Comparison of ENCODE assay signal across 8 cellular contexts in the genomic region with DNA sequence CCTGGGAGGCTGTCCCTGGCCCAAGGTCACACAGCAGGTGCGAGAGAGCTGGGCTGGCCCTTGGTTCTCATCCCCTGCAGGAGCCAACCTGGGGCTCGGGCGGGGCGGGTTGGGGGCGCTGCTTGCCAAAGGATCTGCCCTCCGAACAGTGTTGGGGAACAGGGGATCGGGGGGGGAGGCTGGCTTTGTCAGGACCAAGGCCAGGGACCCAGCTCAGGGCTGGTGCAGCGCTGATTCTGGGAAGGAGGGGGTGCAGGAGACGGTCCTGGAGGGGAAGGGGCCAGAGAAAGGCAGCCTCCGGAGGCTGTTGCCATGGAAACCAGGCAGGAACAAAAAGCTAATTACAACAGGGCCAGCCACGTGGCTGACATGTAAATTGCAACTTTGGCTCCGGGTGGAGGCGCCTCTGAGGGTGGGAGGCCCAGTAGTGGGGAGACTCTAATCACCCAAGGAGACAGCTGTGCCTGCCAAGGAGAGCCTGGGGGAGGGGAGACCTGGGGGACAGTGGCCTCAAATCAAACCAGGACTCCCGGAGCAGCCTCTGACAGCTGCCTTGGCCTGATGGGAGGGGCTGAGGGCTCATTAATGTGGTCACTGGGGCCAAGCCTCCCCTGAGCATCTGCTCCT. TPM values are rescaled to one million over a fixed set of nuclear protein-coding genes. Genes with fewer than 3 reads are reported as not detected.
A peak's percentile ranks its signal among the peaks of the same experiment; 100 is the strongest.
DNase-seq lines count a peak whose midpoint lies in the region; ATAC-seq and TF ChIP-seq lines count a peak whose summit lies in the region.

No MANE protein-coding gene starts in this region.

- H3K36me3 ChIP-seq in Karpas-422 (ENCODE audit: insufficient read depth, low read length) (peaks cover 14% of the 10 kb centered on the region), tibial artery (no peaks in the 10 kb centered on the region)

- H3K4me1 Mint-ChIP-seq in T-cell: peaks cover 18 to 47% (median 35%) of the 10 kb centered on the region in 3 donors

- H3K4me2 ChIP-seq in Karpas-422 (ENCODE audit: low read depth, low read length, poor library complexity, severe bottlenecking): peak overlapping the region; percentile 85

- peak overlapping the region; percentile 99 for H3K27ac ChIP-seq in Karpas-422 (ENCODE audit: low read length)
- no peak overlapping the region for H3K27ac ChIP-seq in tibial artery

- no peaks in the 10 kb centered on the region for H3K9me3 Mint-ChIP-seq in T-cell

- peaks cover 0 to 41% of the 10 kb centered on the region in 2 donors for H3K27me3 Mint-ChIP-seq in T-cell

- H3K4me3 ChIP-seq in Karpas-422 (ENCODE audit: low read length): peak overlapping the region; percentile 98
- H3K4me3 ChIP-seq in tibial artery: no peak overlapping the region

- peaks cover 29% of the 10 kb centered on the region for H3K79me2 ChIP-seq in Karpas-422 (ENCODE audit: low read length)

- H3K9me3 ChIP-seq in Karpas-422 (ENCODE audit: low read length): no peaks in the 10 kb centered on the region
- no peaks in the 10 kb centered on the region for H3K9me3 ChIP-seq in tibial artery

- no peaks in the 10 kb centered on the region for H3K27me3 ChIP-seq in Karpas-422 (ENCODE audit: low read length)
- H3K27me3 ChIP-seq in tibial artery: peaks cover 0 to 93% of the 10 kb centered on the region in 2 donors

- H2AFZ ChIP-seq in Karpas-422 (ENCODE audit: low read length): no peak overlapping the region

- H3K27ac Mint-ChIP-seq in T-cell: no peak overlapping the region

- CTCF ChIA-PET in T-cell (lab: Charles Lee): interaction anchor here (0.7 to 0.8 kb wide), 3 partner anchors 26 to 609 kb away, joined by 3 to 10 read pairs (median 4); no protein-coding TSS in a partner anchor

- no peak for TF ChIP-seq POLR2A in erythroblast (IDR thresholded peaks at IDR 0.05; ENCODE audit: low read length)

- peak overlapping the region; percentile 94 for H3K9ac ChIP-seq in Karpas-422 (ENCODE audit: low read length)

- H3K4me3 Mint-ChIP-seq in T-cell: peak overlapping the region in 1 of 3 donors; percentile 44

- intact Hi-C loops in tibial artery (cut with DNase I; ENCODE audit: low total_unique reads): no loop called here

- H4K20me1 ChIP-seq in Karpas-422 (ENCODE audit: insufficient read depth, low read depth, low read length): peaks cover 49% of the 10 kb centered on the region

- peak in 1 of 4 experiments; percentile 31 for ATAC-seq in T-cell (replicated peaks in 1 of 4)
- ATAC-seq in esophagus mucosa: no peak

- no peaks in the 10 kb centered on the region for H3K36me3 Mint-ChIP-seq in T-cell

- H3K4me1 ChIP-seq in Karpas-422 (ENCODE audit: low read length) (peaks cover 53% of the 10 kb centered on the region), tibial artery (peaks cover 0 to 47% (median 42%) of the 10 kb centered on the region in 4 donors)

- POLR2A ChIA-PET in T-cell (lab: Charles Lee): no interaction called here

- no peak for TF ChIP-seq CTCF in tibial artery (IDR thresholded peaks at IDR 0.05)

- peak; percentile 75 for DNase-seq in DMS53 (lab: John Stamatoyannopoulos, UW)
- peak; percentile 98 for DNase-seq in Karpas-422
- peak in 22 of 34 experiments; percentile 24 to 56 (median 42) for DNase-seq in T-cell
- DNase-seq in erythroblast (lab: John Stamatoyannopoulos, UW): peak; percentile 48 to 57
- peak; percentile 19 for DNase-seq in renal cortical epithelial cell (ENCODE audit: low read depth)
- DNase-seq in tibial artery: no peak
- no peak for DNase-seq in stimulated activated CD4-positive, alpha-beta T cell treated with anti-CD3 and anti-CD28 coated beads, Interleukin-12 subunit alpha, Interleukin-12 subunit beta, amount 100 ng/mL, for 4 hours

- no peaks in the 10 kb centered on the region for H3K9me2 ChIP-seq in Karpas-422 (replicated peaks; ENCODE audit: insufficient read depth, low read length)

RNA-seq across cellular contexts. Expression of a gene that starts 1.3 kb away (rescaled TPM):
- total RNA-seq in Karpas-422 (2014; rRNA removed; shearing (Covaris generic); ENCODE audit: low replicate concordance): 210 and 405 TPM in 2 replicates
- total RNA-seq in T-cell (1 to 10 TPM in 1 of 5 donors, under 1 TPM in 4; 0.58 to 1.8 (median 0.93) TPM), renal cortical epithelial cell (368 and 1,261 TPM in 2 replicates), esophagus mucosa (22.0 TPM)

RNA-seq across cellular contexts. Expression of a gene that starts 5.7 kb away (rescaled TPM):
- 3.2 and 4.8 TPM in 2 replicates for total RNA-seq in Karpas-422 (2014; rRNA removed; shearing (Covaris generic); ENCODE audit: low replicate concordance)
- total RNA-seq in T-cell (10 to 100 TPM; 11.7 to 13.7 (median 12.9) TPM), renal cortical epithelial cell (2.3 and 9.3 TPM in 2 replicates), esophagus mucosa (1.6 TPM)

RNA-seq across cellular contexts. Expression of a gene that starts 24.1 kb away (rescaled TPM):
- 125 and 219 TPM in 2 replicates for total RNA-seq in Karpas-422 (2014; rRNA removed; shearing (Covaris generic); ENCODE audit: low replicate concordance)
- total RNA-seq in T-cell: 10 to 100 TPM; 26.4 to 54.1 (median 49.2) TPM
- 84.7 and 105 TPM in 2 replicates for total RNA-seq in renal cortical epithelial cell
- total RNA-seq in esophagus mucosa: 29.9 TPM

RNA-seq across cellular contexts. Expression of a gene that starts 51.0 kb away (rescaled TPM):
- 71.8 and 125 TPM in 2 replicates for total RNA-seq in Karpas-422 (2014; rRNA removed; shearing (Covaris generic); ENCODE audit: low replicate concordance)
- total RNA-seq in T-cell (100 to 1,000 TPM; 289 to 400 (median 322) TPM), renal cortical epithelial cell (155 and 178 TPM in 2 replicates), esophagus mucosa (99.2 TPM)

Comparison
In these comparisons a context has a peak if more than half of its experiments do, and no peak if none do; other contexts are left out.
1. DNase-seq: peak in DMS53 (single experiment), Karpas-422 (single experiment), T-cell (22 of 34), erythroblast (2 of 2) and renal cortical epithelial cell (single experiment); none in tibial artery (0 of 2) and stimulated activated CD4-positive, alpha-beta T cell treated with anti-CD3 and anti-CD28 coated beads, Interleukin-12 subunit alpha, Interleukin-12 subunit beta, amount 100 ng/mL, for 4 hours (single experiment).